In the genomic region with DNA sequence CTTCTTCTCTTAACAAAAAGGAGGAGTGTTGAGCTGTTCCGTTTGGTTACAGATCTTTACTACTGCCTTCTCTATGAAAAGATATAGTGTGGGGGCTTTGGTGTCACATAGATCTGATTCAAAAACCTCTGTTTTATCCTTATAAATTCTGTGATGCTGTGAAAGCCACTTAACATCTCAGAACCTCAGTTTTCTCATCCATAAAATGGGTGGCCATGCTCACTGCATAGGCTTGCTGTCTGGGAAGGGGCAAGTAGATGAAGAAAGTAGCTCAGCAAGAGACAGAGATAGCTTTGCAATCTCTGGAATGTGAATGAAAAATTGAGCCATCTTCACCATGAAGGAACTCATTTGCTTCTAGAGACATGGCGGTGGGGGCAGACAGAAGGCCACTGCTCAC, we compare ENCODE assay signal across 17 cellular contexts. TPM values are rescaled to one million over a fixed set of nuclear protein-coding genes. Genes with fewer than 3 reads are reported as not detected.
DNase-seq lines count a peak whose midpoint lies in the region; ATAC-seq and TF ChIP-seq lines count a peak whose summit lies in the region.
"Had no signal": no experiment of that assay in that cellular context is flagged by ENCODE, and none has a peak within 500 bp of the region (broad histone marks: within the 10 kb centered on the region; RNA-seq: fewer than 3 reads in every experiment).

No MANE protein-coding gene starts in this region.

- in situ Hi-C loops in IMR-90 (cut with MboI; ENCODE audit: low sequenced_read_pairs) (no loop called here), GM23248 (cut with MboI) (no loop called here)

- H3K9me3 Mint-ChIP-seq in T-helper 2 cell treated with Interferon-gamma antibody and Interleukin-4, amounts not matched to agents 5 μg/mL and 100 μg/mL, for 36 hours, result peaks cover 4% of the 10 kb centered on the region
- H3K9me3 Mint-ChIP-seq: CD4-positive, CD25-positive, alpha-beta regulatory T cell; CD8-positive, alpha-beta T cell; HFFc6 had no signal

- no peaks in the 10 kb centered on the region for H3K36me3 Mint-ChIP-seq in T-helper 2 cell treated with Interferon-gamma antibody and Interleukin-4, amounts not matched to agents 5 μg/mL and 100 μg/mL, for 36 hours (ENCODE audit: low read depth)
- H3K36me3 Mint-ChIP-seq: CD4-positive, CD25-positive, alpha-beta regulatory T cell; CD8-positive, alpha-beta T cell had no signal

- H2AK9ac ChIP-seq in IMR-90 (replicated peaks; ENCODE audit: low read depth, low read length, poor library complexity), result no peak overlapping the region

- peak overlapping the region; percentile 94; the same call in 1 of the 2 replicates for H2BK120ac ChIP-seq in IMR-90 (ENCODE audit: low read depth, low read length)
- no peak overlapping the region for H2BK120ac ChIP-seq in mesendoderm (ENCODE audit: low read depth, low read length)

- peaks cover 11% of the 10 kb centered on the region for H3K9me1 ChIP-seq in IMR-90 (ENCODE audit: insufficient read depth, low read length)

- no peaks in the 10 kb centered on the region for H3K36me3 ChIP-seq in right atrium auricular region
- no peaks in the 10 kb centered on the region for H3K36me3 ChIP-seq in heart right ventricle
- H3K36me3 ChIP-seq in IMR-90 (ENCODE audit: control insufficient read depth, insufficient read depth, low read length), result no peaks in the 10 kb centered on the region
- no peaks in the 10 kb centered on the region for H3K36me3 ChIP-seq in RWPE2 (ENCODE audit: low read depth)
- H3K36me3 ChIP-seq in mesendoderm (ENCODE audit: control insufficient read depth, insufficient read depth, low read length), result no peaks in the 10 kb centered on the region
- H3K36me3 ChIP-seq in GM23248 (ENCODE audit: low read depth), result no peaks in the 10 kb centered on the region
- H3K36me3 ChIP-seq: HAP-1 had no signal

- peaks cover 6% of the 10 kb centered on the region for H3K4me1 Mint-ChIP-seq in T-helper 2 cell treated with Interferon-gamma antibody and Interleukin-4, amounts not matched to agents 5 μg/mL and 100 μg/mL, for 36 hours (ENCODE audit: low read depth)

- H3K56ac ChIP-seq in IMR-90 (ENCODE audit: extremely low read depth, insufficient read depth, low read length) (no peak overlapping the region), mesendoderm (ENCODE audit: low read length) (no peak overlapping the region)

- intact Hi-C loops in heart right ventricle (cut with DNase I), result no loop called here
- intact Hi-C loops in IMR-90 (cut with micrococcal nuclease), result no loop called here

- no peak overlapping the region for H4K5ac ChIP-seq in IMR-90 (ENCODE audit: low read depth, low read length)
- H4K5ac ChIP-seq in mesendoderm (ENCODE audit: low read length), result no peak overlapping the region

- peak overlapping the region; percentile 35; the same call in 1 of the 3 replicates for H2BK15ac ChIP-seq in IMR-90 (ENCODE audit: low read depth, low read length)
- H2BK15ac ChIP-seq in mesendoderm (replicated peaks; ENCODE audit: low read depth), result no peak overlapping the region

- H3K9ac ChIP-seq in IMR-90 (ENCODE audit: low read depth, low read length) (no peak overlapping the region), mesendoderm (ENCODE audit: low read length) (no peak overlapping the region), GM23248 (no peak overlapping the region)

- H3K9me3 ChIP-seq in right atrium auricular region (no peaks in the 10 kb centered on the region), heart right ventricle (no peaks in the 10 kb centered on the region), IMR-90 (ENCODE audit: control insufficient read depth, insufficient read depth, low read length) (no peaks in the 10 kb centered on the region), RWPE2 (ENCODE audit: severe bottlenecking) (no peaks in the 10 kb centered on the region), GM23248 (ENCODE audit: low read depth) (no peaks in the 10 kb centered on the region)
- H3K9me3 ChIP-seq: HAP-1 had no signal

- TF ChIP-seq CTCF in right atrium auricular region (IDR thresholded peaks at IDR 0.05) (no peak), heart right ventricle (IDR thresholded peaks at IDR 0.05) (no peak), IMR-90 (conservative IDR thresholded peaks at IDR 0.05; ENCODE audit: low read depth, low read length) (no peak), RWPE2 (IDR thresholded peaks at IDR 0.05; ENCODE audit: poor library complexity, severe bottlenecking) (no peak)

- dilution Hi-C loops in IMR-90 (cut with HindIII; ENCODE audit: low sequenced_read_pairs, unreplicated experiment), result no loop called here

- H3K27ac ChIP-seq in right atrium auricular region (no peak overlapping the region), heart right ventricle (no peak overlapping the region), IMR-90 (ENCODE audit: insufficient read depth, low read length) (no peak overlapping the region), RWPE2 (ENCODE audit: poor library complexity, severe bottlenecking) (peak overlapping the region; percentile 92), mesendoderm (ENCODE audit: low read depth, low read length) (no peak overlapping the region), GM23248 (no peak overlapping the region)
- H3K27ac ChIP-seq: C4-2B had no signal

- peak; percentile 2 for DNase-seq in right atrium auricular region (ENCODE audit: low spot score)
- no peak for DNase-seq in heart right ventricle
- no peak for DNase-seq in IMR-90
- DNase-seq in RWPE2 (ENCODE audit: low spot score), result no peak
- no peak for DNase-seq in mesendoderm
- no peak for DNase-seq in GM23248
- no peak for DNase-seq in T-helper 2 cell treated with Interferon-gamma antibody and Interleukin-4, amounts not matched to agents 5 μg/mL and 100 μg/mL, for 36 hours (ENCODE audit: low spot score)
- DNase-seq: Caco-2; CD4-positive, CD25-positive, alpha-beta regulatory T cell; CD8-positive, alpha-beta T cell; DMS153; DND-41; HFFc6 had no signal

- POLR2A ChIA-PET in IMR-90 (lab: Charles Lee; ENCODE audit: unreplicated experiment), result no interaction called here

- H2BK20ac ChIP-seq in IMR-90 (ENCODE audit: low read depth, low read length), result peak overlapping the region; percentile 79; the same call in 1 of the 2 replicates

- CTCF ChIA-PET in IMR-90 (lab: Yijun Ruan, JAX), result interaction anchor here (0.6 kb wide), 1 partner anchor 108 kb away, joined by 3 read pairs; no protein-coding TSS in a partner anchor

- H2BK5ac ChIP-seq in IMR-90 (ENCODE audit: low read depth, low read length, poor library complexity, severe bottlenecking) (no peak overlapping the region), mesendoderm (ENCODE audit: low read length) (no peak overlapping the region)

- 96 to 98% methylated on average over 2 of the region's 2 CpGs for WGBS in heart right ventricle, 2 donors
- no CpG with 5 or more reads among the region's 2 CpGs for WGBS in IMR-90 (ENCODE audit: extremely low coverage in 2 of 2, insufficient read length in 1 of 2), 2 experiments
- no CpG with 5 or more reads among the region's 2 CpGs for WGBS in mesendoderm (ENCODE audit: extremely low coverage, insufficient coverage, low lambda C conversion rate)
- WGBS in GM23248 (ENCODE audit: low coverage in 1 of 2, low lambda C conversion rate in 2 of 2, missing lambda C conversion rate in 2 of 2), 2 experiments, result 89 to 100% methylated on average over 2 of the region's 2 CpGs

- H3F3A ChIP-seq in GM23248 (ENCODE audit: insufficient read depth), result peaks cover 18% of the 10 kb centered on the region; the same call in 1 of the 2 replicates

- H3K23ac ChIP-seq in IMR-90 (ENCODE audit: low read depth, low read length), result no peak overlapping the region
- H3K23ac ChIP-seq in mesendoderm (ENCODE audit: low read length), result no peak overlapping the region

- no TSS peak for BruUV-seq in IMR-90 (replicated peaks; lab: Mats Ljungman, UMichigan)

- H3K4me3 ChIP-seq in right atrium auricular region (no peak overlapping the region), heart right ventricle (no peak overlapping the region), IMR-90 (ENCODE audit: insufficient read depth, low read depth, low read length) (no peak overlapping the region), RWPE2 (ENCODE audit: severe bottlenecking) (no peak overlapping the region), mesendoderm (ENCODE audit: low read length) (no peak overlapping the region), GM23248 (no peak overlapping the region)
- H3K4me3 ChIP-seq: GM23338, HAP-1 had no signal

- H3K27me3 Mint-ChIP-seq in T-helper 2 cell treated with Interferon-gamma antibody and Interleukin-4, amounts not matched to agents 5 μg/mL and 100 μg/mL, for 36 hours (ENCODE audit: low read depth), result peaks cover 4% of the 10 kb centered on the region
- H3K27me3 Mint-ChIP-seq: CD4-positive, CD25-positive, alpha-beta regulatory T cell had no signal

- H3K27me3 ChIP-seq in right atrium auricular region, result no peaks in the 10 kb centered on the region
- H3K27me3 ChIP-seq in heart right ventricle, result no peaks in the 10 kb centered on the region
- no peaks in the 10 kb centered on the region for H3K27me3 ChIP-seq in IMR-90 (ENCODE audit: control insufficient read depth, insufficient read depth, low read length)
- no peaks in the 10 kb centered on the region for H3K27me3 ChIP-seq in RWPE2 (ENCODE audit: insufficient read depth, poor library complexity, severe bottlenecking)
- no peaks in the 10 kb centered on the region for H3K27me3 ChIP-seq in mesendoderm (ENCODE audit: insufficient read depth, low read length, poor library complexity)
- H3K27me3 ChIP-seq in GM23248 (replicated peaks; ENCODE audit: insufficient read depth), result no peaks in the 10 kb centered on the region

- H3K79me1 ChIP-seq in IMR-90 (ENCODE audit: low read depth in 1 of 2, low read length in 2 of 2) (0 out of 4 replicates have a peak, but pooled peaks cover 0 to 2% of the 10 kb centered on the region in 2 experiments), mesendoderm (ENCODE audit: low read length) (no peaks in the 10 kb centered on the region)

- H3K4ac ChIP-seq in IMR-90 (ENCODE audit: low read depth, low read length) (peak overlapping the region; percentile 97; the same call in 1 of the 2 replicates), mesendoderm (ENCODE audit: low read depth, low read length) (peak overlapping the region; percentile 22)

- no peak overlapping the region for H3K4me2 ChIP-seq in IMR-90 (ENCODE audit: low read depth, low read length)
- no peak overlapping the region for H3K4me2 ChIP-seq in mesendoderm (ENCODE audit: low read length)
- H3K4me2 ChIP-seq in GM23248 (ENCODE audit: unreplicated experiment), result no peak overlapping the region
- H3K4me2 ChIP-seq: GM23338 had no signal

- H3K14ac ChIP-seq in IMR-90 (replicated peaks; ENCODE audit: low read depth, low read length), result peak overlapping the region; percentile 92

- no peak overlapping the region for H2AFZ ChIP-seq in IMR-90 (replicated peaks; ENCODE audit: low read length, poor library complexity)
- H2AFZ ChIP-seq in GM23248, result no peak overlapping the region
- H2AFZ ChIP-seq: GM23338 had no signal

- H4K20me1 ChIP-seq in IMR-90 (ENCODE audit: insufficient read depth, low read length) (no peaks in the 10 kb centered on the region), GM23248 (ENCODE audit: insufficient read depth) (no peaks in the 10 kb centered on the region)

- ATAC-seq in heart right ventricle, result no peak
- no peak for ATAC-seq in IMR-90 (ENCODE audit: low read depth)
- no peak for ATAC-seq in RWPE2 (ENCODE audit: low read depth)
- no peak for ATAC-seq in GM21515 (IDR thresholded peaks at IDR 0.05; ENCODE audit: unreplicated experiment)
- ATAC-seq: CD8-positive, alpha-beta T cell had no signal

- H4K91ac ChIP-seq in IMR-90 (ENCODE audit: insufficient read depth, low read depth, low read length), result peak overlapping the region; percentile 92; the same call in 1 of the 2 replicates

- no peak overlapping the region for H3K18ac ChIP-seq in IMR-90 (ENCODE audit: low read depth, low read length)
- no peak overlapping the region for H3K18ac ChIP-seq in mesendoderm (ENCODE audit: low read length)

- H4K8ac ChIP-seq in IMR-90 (ENCODE audit: low read depth in 2 of 2, low read length in 2 of 2) (peak overlapping the region in 1 of 2 experiments; percentile 94; a peak in 1 of 4 replicates), mesendoderm (ENCODE audit: low read depth, low read length) (no peak overlapping the region)

- peak overlapping the region; percentile 64; the same call in 1 of the 2 replicates for H2AK5ac ChIP-seq in IMR-90 (ENCODE audit: low read depth, low read length)
- no peak overlapping the region for H2AK5ac ChIP-seq in mesendoderm (ENCODE audit: low read length)

- no peak for TF ChIP-seq RAD21 in IMR-90 (IDR thresholded peaks at IDR 0.05; ENCODE audit: low read length)

- no peak for TF ChIP-seq POLR2A in IMR-90 (IDR thresholded peaks at IDR 0.05; ENCODE audit: low read depth, low read length)

- no peak overlapping the region for H3K27ac Mint-ChIP-seq in T-helper 2 cell treated with Interferon-gamma antibody and Interleukin-4, amounts not matched to agents 5 μg/mL and 100 μg/mL, for 36 hours
- H3K27ac Mint-ChIP-seq: CD4-positive, CD25-positive, alpha-beta regulatory T cell; CD8-positive, alpha-beta T cell; GM23338; HFFc6 had no signal

- H3K4me1 ChIP-seq in right atrium auricular region (no peaks in the 10 kb centered on the region), heart right ventricle (peaks cover 0 to 18% (median 9%) of the 10 kb centered on the region in 9 donors), IMR-90 (ENCODE audit: control insufficient read depth, insufficient read depth, low read length) (peaks cover 10% of the 10 kb centered on the region), RWPE2 (ENCODE audit: insufficient read depth, poor library complexity, severe bottlenecking) (peaks cover 20% of the 10 kb centered on the region), mesendoderm (ENCODE audit: control insufficient read depth, low read depth, low read length) (peaks cover 3% of the 10 kb centered on the region), GM23248 (ENCODE audit: insufficient read depth) (peaks cover 20% of the 10 kb centered on the region)
- H3K4me1 ChIP-seq: HAP-1 had no signal

- H3K79me2 ChIP-seq in mesendoderm (ENCODE audit: control insufficient read depth, insufficient read depth, low read length), result no peaks in the 10 kb centered on the region
- no peaks in the 10 kb centered on the region for H3K79me2 ChIP-seq in GM23248 (ENCODE audit: insufficient read depth)

- no peak overlapping the region for H3K4me3 Mint-ChIP-seq in T-helper 2 cell treated with Interferon-gamma antibody and Interleukin-4, amounts not matched to agents 5 μg/mL and 100 μg/mL, for 36 hours
- H3K4me3 Mint-ChIP-seq: CD4-positive, CD25-positive, alpha-beta regulatory T cell; CD8-positive, alpha-beta T cell; GM23338; HFFc6 had no signal

- H3K9me2 ChIP-seq in GM23248 (ENCODE audit: insufficient read depth), result no peaks in the 10 kb centered on the region

RNA-seq across cellular contexts. Expression of a gene that starts 31.6 kb away (rescaled TPM):
- total RNA-seq in right atrium auricular region (10 to 100 TPM in 1 of 2 donors, 1 to 10 TPM in 1; 6.5 to 14.9 TPM), heart right ventricle (10 to 100 TPM in 1 of 10 donors, 1 to 10 TPM in 9; 2.9 to 12.9 (median 5.0) TPM), IMR-90 (2012; rRNA removed) (11.3 and 12.5 TPM in 2 replicates)
- polyA plus RNA-seq in heart right ventricle (1 to 10 TPM; 2.1 to 4.2 TPM), IMR-90 (2012; rRNA removed) (9.1 and 11.3 TPM in 2 replicates), GM23248 (2016; fragmentation: Nextera tagmentation; extraction: Ambion mirVana) (44.8 and 47.4 TPM in 2 replicates)
- polyA plus RNA-seq in IMR-90 (2012; cell fraction: cytosol; rRNA removed), result 6.6 and 7.3 TPM in 2 replicates
- polyA plus RNA-seq in IMR-90 (2012; cell fraction: nucleus; rRNA removed; ENCODE audit: low replicate concordance), result 6.4 and 11.0 TPM in 2 replicates
- polyA plus RNA-seq in mesendoderm (2013, experiment 1 of 2), result 13.8 TPM
- polyA plus RNA-seq in mesendoderm (2013, experiment 2 of 2), result 13.2 TPM
- total RNA-seq in GM23248 (2014; rRNA removed; shearing (Covaris generic)), result 20.1 and 24.7 TPM in 2 replicates
